1 cellular context compared by ENCODE assay signal in genomic region chr21:42384184-42384583, GRCh38.
TF ChIP-seq lines count a peak whose summit lies in the region.

No MANE protein-coding gene starts in this region.

TF ChIP-seq in WTC11, 78 proteins besides CTCF, POLR2A, EP300 and RAD21 (continued from another document):
- TF ChIP-seq AFF4 (CRISPR knock-in tag; IDR thresholded peaks at IDR 0.05; ENCODE audit: borderline replicate concordance) (no peak), ATF6 (CRISPR knock-in tag; IDR thresholded peaks at IDR 0.05) (no peak), ZNF423 (CRISPR knock-in tag; IDR thresholded peaks at IDR 0.05) (no peak), PREB (CRISPR knock-in tag; IDR thresholded peaks at IDR 0.05; ENCODE audit: borderline replicate concordance) (no peak)
